In genomic region chr3:114103858-114104257, GRCh38 we compare ENCODE assay signal across 8 cellular contexts.
"Had no signal": no experiment of that assay in that cellular context is flagged by ENCODE, and none has a peak within 500 bp of the region (broad histone marks: within the 10 kb centered on the region; RNA-seq: fewer than 3 reads in every experiment).

No MANE protein-coding gene starts in this region.

- FAIRE-seq: G401.6, GM12878, GM12891, GM12892, GM18507, GM19239 had no signal

- ATAC-seq: GM12878 had no signal

- DNase-seq: GDM1, GF-D8 had no signal

- H3K4me3 ChIP-seq: GM12878 had no signal
